In the genomic region with DNA sequence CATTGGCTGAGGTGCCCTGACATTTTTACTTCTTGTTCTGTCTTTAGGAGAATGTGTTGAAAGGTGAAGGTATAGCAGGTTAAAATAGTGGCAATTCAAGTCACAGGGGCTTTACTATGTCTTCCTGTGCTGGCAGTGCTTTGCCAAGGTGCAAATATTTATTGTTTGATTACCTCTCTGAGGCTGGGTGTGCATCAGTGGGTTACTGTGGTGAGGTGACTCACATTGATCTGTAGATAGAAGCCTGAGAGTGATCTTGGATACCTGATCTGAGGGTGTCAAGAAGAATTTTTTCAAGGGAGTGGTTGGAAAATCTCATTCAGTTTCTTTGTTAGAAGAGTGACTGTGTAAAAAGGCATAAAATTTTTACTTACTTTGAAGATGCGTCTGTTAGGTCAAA, we compare ENCODE assay signal across 18 cellular contexts.
DNase-seq lines count a peak whose midpoint lies in the region; ATAC-seq, FAIRE-seq and TF ChIP-seq lines count a peak whose summit lies in the region.
"Had no signal": no experiment of that assay in that cellular context is flagged by ENCODE, and none has a peak within 500 bp of the region (broad histone marks: within the 10 kb centered on the region; RNA-seq: fewer than 3 reads in every experiment).

No MANE protein-coding gene starts in this region.

- H3K9me3 Mint-ChIP-seq in MCF 10A (ENCODE audit: unreplicated experiment), result no peaks in the 10 kb centered on the region
- H3K9me3 Mint-ChIP-seq: activated naive CD4-positive, alpha-beta T cell treated with anti-CD3 and anti-CD28 coated beads, Interleukin-2, amount 50 U/mL, for 24 hours had no signal

- TF ChIP-seq EP300 in K562 (IDR thresholded peaks at IDR 0.05; ENCODE audit: low read length), result no peak

- no peak for TF ChIP-seq CTCF in MCF 10A (IDR thresholded peaks at IDR 0.05; ENCODE audit: unreplicated experiment)
- no peak for TF ChIP-seq CTCF in breast epithelium (IDR thresholded peaks at IDR 0.05)
- no peak for TF ChIP-seq CTCF in K562 (IDR thresholded peaks at IDR 0.05 in 2 of 3, conservative IDR thresholded peaks at IDR 0.05 in 1 of 3; ENCODE audit: insufficient read depth in 2 of 3, low read depth in 1 of 3, low read length in 3 of 3)
- TF ChIP-seq CTCF in lower lobe of right lung (IDR thresholded peaks at IDR 0.05), result no peak
- no peak for TF ChIP-seq CTCF in coronary artery (IDR thresholded peaks at IDR 0.05)
- TF ChIP-seq CTCF in osteoblast (IDR thresholded peaks at IDR 0.05; ENCODE audit: extremely low read depth, low read depth, low read length), result no peak

- no peaks in the 10 kb centered on the region for H3K27me3 ChIP-seq in breast epithelium
- H3K27me3 ChIP-seq in K562 (ENCODE audit: control insufficient read depth in 2 of 2, insufficient read depth in 2 of 2, low read length in 2 of 2), result no peaks in the 10 kb centered on the region
- no peaks in the 10 kb centered on the region for H3K27me3 ChIP-seq in lower lobe of right lung (ENCODE audit: low read depth)
- H3K27me3 ChIP-seq in osteoblast (ENCODE audit: insufficient read depth, low read length), result no peaks in the 10 kb centered on the region
- H3K27me3 ChIP-seq: heart right ventricle, thyroid gland had no signal

- H3K4me1 Mint-ChIP-seq in MCF 10A (ENCODE audit: insufficient read depth, unreplicated experiment), result peaks cover 20% of the 10 kb centered on the region
- H3K4me1 Mint-ChIP-seq: activated naive CD4-positive, alpha-beta T cell treated with anti-CD3 and anti-CD28 coated beads, Interleukin-2, amount 50 U/mL, for 24 hours; central memory CD8-positive, alpha-beta T cell had no signal

- H3K79me2 ChIP-seq in K562 (ENCODE audit: control insufficient read depth, insufficient read depth, low read length) (no peaks in the 10 kb centered on the region), osteoblast (ENCODE audit: insufficient read depth, low read length) (no peaks in the 10 kb centered on the region)

- TF ChIP-seq RAD21 in K562 (CRISPR knock-in tag; conservative IDR thresholded peaks at IDR 0.05 in 1 of 2, IDR thresholded peaks at IDR 0.05 in 1 of 2), result no peak

- TF ChIP-seq POLR2A in breast epithelium (IDR thresholded peaks at IDR 0.05) (no peak), K562 (conservative IDR thresholded peaks at IDR 0.05) (no peak)

- 20% methylated on average over 1 of the region's 1 CpG for WGBS in K562 (ENCODE audit: insufficient coverage, low coverage, missing lambda C conversion rate)

- ATAC-seq in K562 (no peak), lower lobe of right lung (peak; percentile 87 to 88)
- ATAC-seq: heart right ventricle had no signal

- H3K9me1 ChIP-seq in K562 (ENCODE audit: control insufficient read depth, insufficient read depth, low read length), result no peaks in the 10 kb centered on the region

- H3K4me1 ChIP-seq in breast epithelium, result no peaks in the 10 kb centered on the region
- no peaks in the 10 kb centered on the region for H3K4me1 ChIP-seq in K562 (replicated peaks in 1 of 2; ENCODE audit: control insufficient read depth in 2 of 2, insufficient read depth in 2 of 2, low read length in 2 of 2)
- no peaks in the 10 kb centered on the region for H3K4me1 ChIP-seq in lower lobe of right lung
- peaks cover 4% of the 10 kb centered on the region for H3K4me1 ChIP-seq in osteoblast (ENCODE audit: insufficient read depth, low read length)
- H3K4me1 ChIP-seq: thyroid gland had no signal

- in situ Hi-C loops in K562 (cut with MboI), result no loop called here

- intact Hi-C loops in MCF 10A (cut with micrococcal nuclease), result loop anchor here (5.0 kb wide), 1 partner anchor 90 kb away; a partner anchor contains a TSS
- intact Hi-C loops in breast epithelium (cut with DNase I; ENCODE audit: low total_unique reads), result no loop called here
- intact Hi-C loops in K562 (cut with micrococcal nuclease), result no loop called here
- intact Hi-C loops in lower lobe of right lung (cut with DNase I), result no loop called here

- peak overlapping the region; percentile 91 for H3K27ac Mint-ChIP-seq in MCF 10A (ENCODE audit: low read depth, unreplicated experiment)
- H3K27ac Mint-ChIP-seq: activated naive CD4-positive, alpha-beta T cell treated with anti-CD3 and anti-CD28 coated beads, Interleukin-2, amount 50 U/mL, for 24 hours had no signal

- H3K27ac ChIP-seq in breast epithelium (no peak overlapping the region), K562 (ENCODE audit: extremely low read depth, low read depth, low read length) (no peak overlapping the region), lower lobe of right lung (peak overlapping the region; percentile 61), coronary artery (no peak overlapping the region), osteoblast (ENCODE audit: low read depth, low read length) (no peak overlapping the region)
- H3K27ac ChIP-seq: heart right ventricle, thyroid gland had no signal

- no peak overlapping the region for H2AFZ ChIP-seq in K562 (ENCODE audit: low read depth, low read length)
- no peak overlapping the region for H2AFZ ChIP-seq in osteoblast (ENCODE audit: low read length)

- H4K20me1 ChIP-seq in K562 (replicated peaks; ENCODE audit: control insufficient read depth, insufficient read depth, low read length) (no peaks in the 10 kb centered on the region), osteoblast (ENCODE audit: insufficient read depth, low read length) (no peaks in the 10 kb centered on the region)

- H3K4me3 ChIP-seq in breast epithelium, result no peak overlapping the region
- no peak overlapping the region for H3K4me3 ChIP-seq in K562
- H3K4me3 ChIP-seq in lower lobe of right lung, result no peak overlapping the region
- no peak overlapping the region for H3K4me3 ChIP-seq in coronary artery
- no peak overlapping the region for H3K4me3 ChIP-seq in osteoblast (ENCODE audit: insufficient read depth, low read length)
- H3K4me3 ChIP-seq: heart right ventricle, lung, thyroid gland had no signal

- H3K9me3 ChIP-seq in breast epithelium, result no peaks in the 10 kb centered on the region
- H3K9me3 ChIP-seq in K562 (replicated peaks; ENCODE audit: control insufficient read depth, insufficient read depth, low read depth, low read length), result no peaks in the 10 kb centered on the region
- H3K9me3 ChIP-seq in lower lobe of right lung, result no peaks in the 10 kb centered on the region
- H3K9me3 ChIP-seq in osteoblast (ENCODE audit: low read depth, low read length), result no peaks in the 10 kb centered on the region
- H3K9me3 ChIP-seq: heart right ventricle, thyroid gland had no signal

- CTCF ChIA-PET in MCF 10A (lab: Yijun Ruan, JAX), result interaction anchor here (0.6 to 1.4 kb wide), 5 partner anchors 8 to 372 kb away, joined by 3 to 6 read pairs (median 4); no protein-coding TSS in a partner anchor
- CTCF ChIA-PET in K562 (lab: Yijun Ruan, JAX; ENCODE audit: low intra/inter-chr PET ratio), result no interaction called here

- no peak overlapping the region for H3K4me3 Mint-ChIP-seq in MCF 10A (ENCODE audit: unreplicated experiment)
- H3K4me3 Mint-ChIP-seq: activated naive CD4-positive, alpha-beta T cell treated with anti-CD3 and anti-CD28 coated beads, Interleukin-2, amount 50 U/mL, for 24 hours; central memory CD8-positive, alpha-beta T cell had no signal

- H3K4me2 ChIP-seq in K562 (ENCODE audit: insufficient read depth, low read length) (no peak overlapping the region), osteoblast (ENCODE audit: insufficient read depth, low read length) (no peak overlapping the region)

- no peak overlapping the region for H3K9ac ChIP-seq in K562 (ENCODE audit: insufficient read depth in 1 of 2, low read depth in 2 of 2, low read length in 2 of 2)

- BruUV-seq in MCF 10A (replicated peaks; lab: Mats Ljungman, UMichigan) (no TSS peak), K562 (replicated peaks; lab: Mats Ljungman, UMichigan) (no TSS peak)

- no peaks in the 10 kb centered on the region for H3K36me3 Mint-ChIP-seq in MCF 10A (ENCODE audit: insufficient read depth, unreplicated experiment)
- H3K36me3 Mint-ChIP-seq: activated naive CD4-positive, alpha-beta T cell treated with anti-CD3 and anti-CD28 coated beads, Interleukin-2, amount 50 U/mL, for 24 hours had no signal

- H3K36me3 ChIP-seq in breast epithelium, result no peaks in the 10 kb centered on the region
- H3K36me3 ChIP-seq in K562 (ENCODE audit: control insufficient read depth, insufficient read depth, low read length), result no peaks in the 10 kb centered on the region
- H3K36me3 ChIP-seq in lower lobe of right lung, result no peaks in the 10 kb centered on the region
- H3K36me3 ChIP-seq in osteoblast (ENCODE audit: insufficient read depth, low read length), result peaks cover 3% of the 10 kb centered on the region

- POLR2A ChIA-PET in MCF 10A (lab: Yijun Ruan, JAX) (interaction anchor here (0.8 kb wide), 2 partner anchors 211 to 1176 kb away, joined by 3 read pairs; no protein-coding TSS in a partner anchor), K562 (lab: Yijun Ruan, JAX) (no interaction called here)

- peak; percentile 6 for DNase-seq in MCF 10A (ENCODE audit: unreplicated experiment)
- DNase-seq in breast epithelium (ENCODE audit: low spot score in 2 of 2), result no peak
- no peak for DNase-seq in K562 (ENCODE audit: extremely low read depth in 1 of 4, low spot score in 3 of 4)
- no peak for DNase-seq in lower lobe of right lung
- peak; percentile 55 for DNase-seq in urothelium cell line (ENCODE audit: low spot score)
- DNase-seq in coronary artery (ENCODE audit: low spot score), result no peak
- no peak for DNase-seq in osteoblast (ENCODE audit: insufficient read length, low spot score, missing footprints)
- no peak for DNase-seq in NK-92 treated with Interleukin-12 subunit alpha and Interleukin-12 subunit beta, amount 100 ng/mL, for 24 hours (lab: John Stamatoyannopoulos, UW)
- DNase-seq: activated CD4-positive, CD25-positive, alpha-beta regulatory T cell; activated CD8-positive, alpha-beta memory T cell treated with anti-CD3 and anti-CD28 coated beads, Interleukin-2, amount 50 U/mL, for 4 hours; DMS 273 treated with DMSO at 0.1 percent for 48 hours; heart right ventricle; KG1; NCI-H1694; thyroid gland had no signal

- no peaks in the 10 kb centered on the region for H3K27me3 Mint-ChIP-seq in MCF 10A (ENCODE audit: insufficient read depth, unreplicated experiment)
- H3K27me3 Mint-ChIP-seq: activated naive CD4-positive, alpha-beta T cell treated with anti-CD3 and anti-CD28 coated beads, Interleukin-2, amount 50 U/mL, for 24 hours; central memory CD8-positive, alpha-beta T cell had no signal

- FAIRE-seq in K562 (lab: Jason Lieb, UNC) (no peak), urothelium cell line (lab: Jason Lieb, UNC) (no peak)

TF ChIP-seq in K562, 482 proteins besides CTCF, POLR2A, EP300 and RAD21 (continues in another document):
- TF ChIP-seq FOSL1 (tag; conservative IDR thresholded peaks at IDR 0.05), result peak; percentile 49; the same call in 1 of the 2 replicates

Comparison
In these comparisons a context has a peak if more than half of its experiments do, and no peak if none do; other contexts are left out.
1. DNase-seq: peak in MCF 10A (single experiment) and urothelium cell line (single experiment); none in breast epithelium (0 of 2), K562 (0 of 4), lower lobe of right lung (single experiment), coronary artery (single experiment), osteoblast (single experiment) and NK-92 treated with Interleukin-12 subunit alpha and Interleukin-12 subunit beta, amount 100 ng/mL, for 24 hours (single experiment).